8 cellular contexts compared by ENCODE assay signal in the genomic region with DNA sequence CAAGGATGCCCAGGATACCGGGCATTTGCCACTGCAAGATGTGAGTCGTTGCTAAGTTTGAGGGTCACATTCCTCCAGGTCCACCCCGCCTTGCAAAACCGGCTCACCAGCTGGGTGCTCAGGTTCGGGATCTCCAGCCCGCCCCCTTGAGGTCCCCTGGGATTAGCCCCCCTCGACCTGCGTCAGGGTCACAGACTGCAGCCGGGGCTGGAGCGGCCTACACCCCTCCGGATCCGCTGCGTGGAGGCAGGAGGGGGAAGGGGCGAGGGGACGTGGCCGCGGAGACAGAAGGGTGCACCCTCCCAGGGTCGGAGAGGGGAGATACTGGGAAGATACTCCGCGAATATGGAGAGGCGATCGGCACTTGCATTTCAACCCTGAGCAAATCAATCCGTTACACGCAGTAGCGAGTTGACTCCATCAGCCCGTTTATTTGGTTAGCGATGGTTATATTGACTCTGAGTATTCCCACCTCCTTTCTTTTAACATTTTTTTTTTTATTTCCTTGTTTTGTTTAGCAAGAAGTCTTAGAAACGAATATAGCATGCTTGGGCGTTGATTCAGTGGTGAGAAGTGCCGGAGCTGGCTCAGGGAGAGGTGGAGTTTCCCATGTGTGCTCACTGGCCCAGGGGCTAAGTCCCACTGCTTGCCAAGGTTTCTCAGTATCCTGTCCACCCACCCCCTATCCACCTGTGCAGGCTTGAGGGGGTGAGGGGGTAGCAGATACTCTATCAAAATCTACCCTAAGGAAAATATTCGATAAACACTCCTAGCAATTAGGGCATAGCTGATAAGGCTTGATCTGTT. TPM values are rescaled to one million over a fixed set of nuclear protein-coding genes. Genes with fewer than 3 reads are reported as not detected.
DNase-seq lines count a peak whose midpoint lies in the region; ATAC-seq and TF ChIP-seq lines count a peak whose summit lies in the region.

No MANE protein-coding gene starts in this region.

- H3K36me3 ChIP-seq in Peyer's patch = no peaks in the 10 kb centered on the region
- no peaks in the 10 kb centered on the region for H3K36me3 ChIP-seq in trophoblast cell (ENCODE audit: control insufficient read depth in 1 of 2, insufficient read depth in 2 of 2, low read length in 2 of 2)

- H3K27me3 ChIP-seq in Peyer's patch = no peaks in the 10 kb centered on the region
- no peaks in the 10 kb centered on the region for H3K27me3 ChIP-seq in trophoblast cell (ENCODE audit: insufficient read depth, low read length)

- H4K8ac ChIP-seq in trophoblast cell (ENCODE audit: low read depth, low read length) = peak overlapping the region; percentile 85

- H3K79me1 ChIP-seq in trophoblast cell (ENCODE audit: low read length) = peaks cover 6% of the 10 kb centered on the region

- no peak for TF ChIP-seq POLR2A in Peyer's patch (IDR thresholded peaks at IDR 0.05)

- H3K23ac ChIP-seq in trophoblast cell (ENCODE audit: low read length) = no peak overlapping the region

- WGBS in trophoblast cell (ENCODE audit: extremely low coverage, insufficient coverage, insufficient read length) = no CpG with 5 or more reads among the region's 31 CpGs

- no peak overlapping the region for H2BK120ac ChIP-seq in trophoblast cell (ENCODE audit: insufficient read depth, low read length, poor library complexity)

- H3K4me2 ChIP-seq in trophoblast cell (ENCODE audit: low read length) = peak overlapping the region; percentile 98

- H3K4me3 ChIP-seq in Peyer's patch = peak overlapping the region; percentile 94 to 99 (median 98)
- H3K4me3 ChIP-seq in trophoblast cell (ENCODE audit: low read depth, low read length) = peak overlapping the region; percentile 93

- ATAC-seq in GM18511 (IDR thresholded peaks at IDR 0.05; ENCODE audit: unreplicated experiment) (peak; percentile 44), HG03097 (IDR thresholded peaks at IDR 0.05; ENCODE audit: low FRiP score, unreplicated experiment) (peak; percentile 21), left ventricle myocardium superior (peak; percentile 67)

- H3K9me3 ChIP-seq in Peyer's patch (no peaks in the 10 kb centered on the region), trophoblast cell (ENCODE audit: insufficient read depth, low read depth, low read length) (no peaks in the 10 kb centered on the region)

- H3K4me1 ChIP-seq in Peyer's patch (peaks cover 0 to 19% (median 9%) of the 10 kb centered on the region in 4 donors), trophoblast cell (ENCODE audit: control insufficient read depth in 1 of 2, insufficient read depth in 2 of 2, low read length in 2 of 2) (peaks cover 11 to 13% of the 10 kb centered on the region in 2 experiments)

- peak overlapping the region; percentile 60 for H3K18ac ChIP-seq in trophoblast cell (ENCODE audit: low read length)

- DNase-seq in AG20443 (ENCODE audit: low spot score) = peak; percentile 72
- DNase-seq in Peyer's patch = peak; percentile 63 to 84 (median 81)
- peak; percentile 61 for DNase-seq in left ventricle myocardium superior
- peak; percentile 73 to 75 for DNase-seq in trophoblast cell
- DNase-seq in DMS153 treated with DMSO at 0.1 percent for 48 hours (lab: John Stamatoyannopoulos, UW; ENCODE audit: unreplicated experiment) = no peak

- peak overlapping the region; percentile 55 for H4K91ac ChIP-seq in trophoblast cell (ENCODE audit: low read depth, low read length)

- no peak overlapping the region for H3K9ac ChIP-seq in trophoblast cell (ENCODE audit: low read length)

- intact Hi-C loops in left ventricle myocardium superior (cut with micrococcal nuclease) = no loop called here

- no peak overlapping the region for H2BK12ac ChIP-seq in trophoblast cell (ENCODE audit: low read length)

- peak overlapping the region; percentile 97 for H2AFZ ChIP-seq in trophoblast cell (ENCODE audit: insufficient read depth, low read length, poor library complexity)

- H3K27ac ChIP-seq in Peyer's patch = peak overlapping the region; percentile 96 to 100 (median 98)
- H3K27ac ChIP-seq in angular gyrus (ENCODE audit: low read depth, low read length) = peak overlapping the region; percentile 84
- no peak overlapping the region for H3K27ac ChIP-seq in trophoblast cell (ENCODE audit: low read depth, low read length)

- H3K4ac ChIP-seq in trophoblast cell (ENCODE audit: low read depth, low read length) = no peak overlapping the region

- TF ChIP-seq CTCF in Peyer's patch (IDR thresholded peaks at IDR 0.05) = no peak

- no peak overlapping the region for H2BK5ac ChIP-seq in trophoblast cell (ENCODE audit: low read depth, low read length, poor library complexity)

- H4K12ac ChIP-seq in trophoblast cell (ENCODE audit: low read depth, low read length) = peak overlapping the region; percentile 83

- peak overlapping the region; percentile 78 for H3K14ac ChIP-seq in trophoblast cell (ENCODE audit: low read length)

- no peak overlapping the region for H2AK5ac ChIP-seq in trophoblast cell (ENCODE audit: low read length)

- H3K79me2 ChIP-seq in trophoblast cell (ENCODE audit: control insufficient read depth, insufficient read depth, low read length, poor library complexity) = peaks cover 5% of the 10 kb centered on the region

RNA-seq across cellular contexts. Expression of gene IFNAR2, which starts 1.0 kb away (rescaled TPM):
- total RNA-seq in Peyer's patch (10 to 100 TPM in 2 of 4 donors, 1 to 10 TPM in 2; 6.6 to 13.2 (median 9.7) TPM), left ventricle myocardium superior (9.2 TPM)
- 7.0 and 7.9 TPM in 2 replicates for polyA plus RNA-seq in trophoblast cell (2013)

RNA-seq across cellular contexts. Expression of gene IL10RB, which starts 35.4 kb away (rescaled TPM):
- 10 to 100 TPM in 3 of 4 donors, 1 to 10 TPM in 1; 6.6 to 95.6 (median 74.0) TPM for total RNA-seq in Peyer's patch
- total RNA-seq in left ventricle myocardium superior = 6.3 TPM
- polyA plus RNA-seq in trophoblast cell (2013) = 8.6 and 8.7 TPM in 2 replicates
